ENCODE assay signal across 21 cellular contexts in genomic region chr2:53646788-53647187, GRCh38.
"Had no signal": no experiment of that assay in that cellular context is flagged by ENCODE, and none has a peak within 500 bp of the region (broad histone marks: within the 10 kb centered on the region; RNA-seq: fewer than 3 reads in every experiment).

No MANE protein-coding gene starts in this region.

- FAIRE-seq: colon had no signal

- ATAC-seq: effector memory CD8-positive, alpha-beta T cell; gastroesophageal sphincter; mucosa of descending colon; naive thymus-derived CD8-positive, alpha-beta T cell; sciatic nerve; stimulated activated naive B cell treated with anti-CD40 and anti-IgM and Interleukin-4, amounts not matched to agents 10 μg/mL and 1 μg/mL and 100 μg/mL, for 72 hours; stimulated activated naive CD8-positive, alpha-beta T cell treated with anti-CD3 and anti-CD28 coated beads, Interleukin-15, amount 100 ng/mL, for 72 hours; upper lobe of right lung had no signal

- DNase-seq: effector memory CD8-positive, alpha-beta T cell; esophagus squamous epithelium; foreskin fibroblast; glutamatergic neuron; kidney glomerular epithelial cell; mammary epithelial cell; mucosa of descending colon; naive thymus-derived CD8-positive, alpha-beta T cell; posterior cingulate gyrus; spleen; stimulated activated CD4-positive, alpha-beta T cell treated with anti-CD3 and anti-CD28 coated beads, Interleukin-15, amount 100 ng/mL, for 24 hours; stimulated activated CD4-positive, alpha-beta T cell treated with anti-CD3 and anti-CD28 coated beads, Interleukin-1b, Interleukin-23, amount 100 ng/mL, for 48 hours; stimulated activated CD4-positive, alpha-beta T cell treated with anti-CD3 and anti-CD28 coated beads, Interleukin-4, amount 100 ng/mL, for 24 hours; stimulated activated naive B cell treated with anti-CD40 and anti-IgM and Interleukin-4, amounts not matched to agents 10 μg/mL and 1 μg/mL and 100 μg/mL, for 72 hours; stimulated activated naive CD8-positive, alpha-beta T cell treated with anti-CD3 and anti-CD28 coated beads, Interleukin-15, amount 100 ng/mL, for 72 hours; testis; upper lobe of right lung had no signal

- H3K27ac Mint-ChIP-seq: dendritic cell treated with granulocyte-macrophage colony-stimulating factor and Interleukin-4, amounts not matched to agents 40 ng/mL and 50 ng/mL, for 4 days; effector memory CD8-positive, alpha-beta T cell; naive thymus-derived CD8-positive, alpha-beta T cell; stimulated activated naive B cell treated with anti-CD40 and anti-IgM and Interleukin-4, amounts not matched to agents 10 μg/mL and 1 μg/mL and 100 μg/mL, for 72 hours; stimulated activated naive CD8-positive, alpha-beta T cell treated with anti-CD3 and anti-CD28 coated beads, Interleukin-15, amount 100 ng/mL, for 72 hours had no signal

- H3K4me3 Mint-ChIP-seq: dendritic cell treated with granulocyte-macrophage colony-stimulating factor and Interleukin-4, amounts not matched to agents 40 ng/mL and 50 ng/mL, for 4 days; effector memory CD8-positive, alpha-beta T cell; naive thymus-derived CD8-positive, alpha-beta T cell; stimulated activated naive B cell treated with anti-CD40 and anti-IgM and Interleukin-4, amounts not matched to agents 10 μg/mL and 1 μg/mL and 100 μg/mL, for 72 hours; stimulated activated naive CD8-positive, alpha-beta T cell treated with anti-CD3 and anti-CD28 coated beads, Interleukin-15, amount 100 ng/mL, for 72 hours had no signal

- H3K9me3 Mint-ChIP-seq: dendritic cell treated with granulocyte-macrophage colony-stimulating factor and Interleukin-4, amounts not matched to agents 40 ng/mL and 50 ng/mL, for 4 days; effector memory CD8-positive, alpha-beta T cell; naive thymus-derived CD8-positive, alpha-beta T cell; stimulated activated naive B cell treated with anti-CD40 and anti-IgM and Interleukin-4, amounts not matched to agents 10 μg/mL and 1 μg/mL and 100 μg/mL, for 72 hours; stimulated activated naive CD8-positive, alpha-beta T cell treated with anti-CD3 and anti-CD28 coated beads, Interleukin-15, amount 100 ng/mL, for 72 hours had no signal

- H3K27me3 Mint-ChIP-seq: dendritic cell treated with granulocyte-macrophage colony-stimulating factor and Interleukin-4, amounts not matched to agents 40 ng/mL and 50 ng/mL, for 4 days; stimulated activated naive CD8-positive, alpha-beta T cell treated with anti-CD3 and anti-CD28 coated beads, Interleukin-15, amount 100 ng/mL, for 72 hours had no signal

- H3K4me1 Mint-ChIP-seq: naive thymus-derived CD8-positive, alpha-beta T cell; stimulated activated naive B cell treated with anti-CD40 and anti-IgM and Interleukin-4, amounts not matched to agents 10 μg/mL and 1 μg/mL and 100 μg/mL, for 72 hours; stimulated activated naive CD8-positive, alpha-beta T cell treated with anti-CD3 and anti-CD28 coated beads, Interleukin-15, amount 100 ng/mL, for 72 hours had no signal

- H3K36me3 Mint-ChIP-seq: stimulated activated naive B cell treated with anti-CD40 and anti-IgM and Interleukin-4, amounts not matched to agents 10 μg/mL and 1 μg/mL and 100 μg/mL, for 72 hours had no signal
